ENCODE assay signal across 23 cellular contexts in the genomic region with DNA sequence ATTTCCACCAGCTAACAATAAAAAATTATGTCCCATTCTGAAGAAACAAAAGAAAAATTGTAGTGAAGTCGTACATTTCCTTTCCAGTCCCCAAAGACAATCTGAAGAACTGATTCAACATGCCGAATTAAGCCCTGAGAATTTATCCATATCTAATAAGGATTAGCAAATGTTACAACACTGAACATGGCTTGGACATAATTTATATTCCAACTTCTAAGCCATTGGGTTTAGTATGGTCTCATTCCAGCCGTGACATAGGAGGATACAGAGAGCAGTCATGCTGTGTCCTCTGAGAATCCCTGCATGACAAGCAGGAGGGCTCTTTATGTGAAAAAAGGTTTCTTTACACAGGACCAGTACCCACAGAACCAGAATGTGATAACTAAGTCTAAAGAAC.
"Had no signal": no experiment of that assay in that cellular context is flagged by ENCODE, and none has a peak within 500 bp of the region (broad histone marks: within the 10 kb centered on the region; RNA-seq: fewer than 3 reads in every experiment).

No MANE protein-coding gene starts in this region.

- H3K27ac ChIP-seq: brain microvascular endothelial cell, foreskin keratinocyte, left lung, right atrium auricular region, transverse colon had no signal

- H3K4me1 Mint-ChIP-seq: activated CD4-positive, alpha-beta T cell treated with anti-CD3 and anti-CD28 coated beads, Interleukin-2, amount 10 ng/mL, durations not matched to agents 7 days and 5 days; activated CD8-positive, alpha-beta memory T cell treated with anti-CD3 and anti-CD28 coated beads, Interleukin-2, amount 10 ng/mL, durations not matched to agents 7 days and 5 days; activated naive CD4-positive, alpha-beta T cell treated with anti-CD3 and anti-CD28 coated beads, Interleukin-2, amount 50 U/mL, for 24 hours; naive thymus-derived CD4-positive, alpha-beta T cell; stimulated activated memory B cell treated with anti-CD40 and anti-IgM and Interleukin-4, amounts not matched to agents 10 μg/mL and 1 μg/mL and 100 μg/mL, for 72 hours had no signal

- H3K4me3 ChIP-seq: left lung, right atrium auricular region, transverse colon, uterus had no signal

- H3K27ac Mint-ChIP-seq: activated CD4-positive, alpha-beta T cell treated with anti-CD3 and anti-CD28 coated beads, Interleukin-2, amount 10 ng/mL, durations not matched to agents 7 days and 5 days; activated CD8-positive, alpha-beta memory T cell treated with anti-CD3 and anti-CD28 coated beads, Interleukin-2, amount 10 ng/mL, durations not matched to agents 7 days and 5 days; activated CD8-positive, alpha-beta T cell treated with anti-CD3 and anti-CD28 coated beads for 36 hours; activated naive CD4-positive, alpha-beta T cell treated with anti-CD3 and anti-CD28 coated beads, Interleukin-2, amount 50 U/mL, for 24 hours; naive thymus-derived CD4-positive, alpha-beta T cell; stimulated activated memory B cell treated with anti-CD40 and anti-IgM and Interleukin-4, amounts not matched to agents 10 μg/mL and 1 μg/mL and 100 μg/mL, for 72 hours had no signal

- H3K36me3 Mint-ChIP-seq: activated CD8-positive, alpha-beta memory T cell treated with anti-CD3 and anti-CD28 coated beads, Interleukin-2, amount 10 ng/mL, durations not matched to agents 7 days and 5 days; naive thymus-derived CD4-positive, alpha-beta T cell; stimulated activated memory B cell treated with anti-CD40 and anti-IgM and Interleukin-4, amounts not matched to agents 10 μg/mL and 1 μg/mL and 100 μg/mL, for 72 hours had no signal

- DNase-seq: activated CD4-positive, alpha-beta T cell treated with anti-CD3 and anti-CD28 coated beads, Interleukin-2, amount 10 ng/mL, durations not matched to agents 7 days and 5 days; activated CD8-positive, alpha-beta memory T cell treated with anti-CD3 and anti-CD28 coated beads, Interleukin-2, amount 10 ng/mL, durations not matched to agents 7 days and 5 days; activated CD8-positive, alpha-beta T cell treated with anti-CD3 and anti-CD28 coated beads for 36 hours; activated gamma-delta T cell; activated T-cell treated with anti-CD3 and anti-CD28 coated beads for 4 hours; anterior cingulate cortex; brain microvascular endothelial cell; caudate nucleus; effector memory CD4-positive, alpha-beta T cell; foreskin keratinocyte; kidney glomerular epithelial cell; left lung; naive thymus-derived CD4-positive, alpha-beta T cell; small intestine; stimulated activated CD4-positive, alpha-beta T cell treated with anti-CD3 and anti-CD28 coated beads, Interleukin-15, amount 100 ng/mL, for 24 hours; transverse colon; uterus had no signal

- H3K36me3 ChIP-seq: brain microvascular endothelial cell, left lung, right atrium auricular region, transverse colon, uterus had no signal

- H3K9me3 ChIP-seq: left lung, right atrium auricular region, transverse colon, uterus had no signal

- H3K27me3 ChIP-seq: brain microvascular endothelial cell, right atrium auricular region, transverse colon, uterus had no signal

- H3K9me3 Mint-ChIP-seq: activated CD4-positive, alpha-beta T cell treated with anti-CD3 and anti-CD28 coated beads, Interleukin-2, amount 10 ng/mL, durations not matched to agents 7 days and 5 days; activated CD8-positive, alpha-beta T cell treated with anti-CD3 and anti-CD28 coated beads for 36 hours; stimulated activated memory B cell treated with anti-CD40 and anti-IgM and Interleukin-4, amounts not matched to agents 10 μg/mL and 1 μg/mL and 100 μg/mL, for 72 hours had no signal

- H3K4me3 Mint-ChIP-seq: activated CD4-positive, alpha-beta T cell treated with anti-CD3 and anti-CD28 coated beads, Interleukin-2, amount 10 ng/mL, durations not matched to agents 7 days and 5 days; activated CD8-positive, alpha-beta memory T cell treated with anti-CD3 and anti-CD28 coated beads, Interleukin-2, amount 10 ng/mL, durations not matched to agents 7 days and 5 days; activated CD8-positive, alpha-beta T cell treated with anti-CD3 and anti-CD28 coated beads for 36 hours; activated naive CD4-positive, alpha-beta T cell treated with anti-CD3 and anti-CD28 coated beads, Interleukin-2, amount 50 U/mL, for 24 hours; naive thymus-derived CD4-positive, alpha-beta T cell; stimulated activated memory B cell treated with anti-CD40 and anti-IgM and Interleukin-4, amounts not matched to agents 10 μg/mL and 1 μg/mL and 100 μg/mL, for 72 hours had no signal

- H3K27me3 Mint-ChIP-seq: activated CD8-positive, alpha-beta memory T cell treated with anti-CD3 and anti-CD28 coated beads, Interleukin-2, amount 10 ng/mL, durations not matched to agents 7 days and 5 days; progenitor cell of endocrine pancreas had no signal

- FAIRE-seq: colon, small intestine had no signal

- ATAC-seq: activated CD4-positive, CD25-positive, alpha-beta regulatory T cell treated with anti-CD3 and anti-CD28 coated beads, Interleukin-2, amount 50 U/mL, for 24 hours; activated CD8-positive, alpha-beta memory T cell treated with anti-CD3 and anti-CD28 coated beads, Interleukin-2, amount 10 ng/mL, durations not matched to agents 7 days and 5 days; activated CD8-positive, alpha-beta T cell treated with anti-CD3 and anti-CD28 coated beads for 36 hours; foreskin keratinocyte; left lung; naive thymus-derived CD4-positive, alpha-beta T cell; stimulated activated memory B cell treated with anti-CD40 and anti-IgM and Interleukin-4, amounts not matched to agents 10 μg/mL and 1 μg/mL and 100 μg/mL, for 72 hours had no signal

- H3K4me1 ChIP-seq: left lung, right atrium auricular region, transverse colon had no signal
